In the genomic region with DNA sequence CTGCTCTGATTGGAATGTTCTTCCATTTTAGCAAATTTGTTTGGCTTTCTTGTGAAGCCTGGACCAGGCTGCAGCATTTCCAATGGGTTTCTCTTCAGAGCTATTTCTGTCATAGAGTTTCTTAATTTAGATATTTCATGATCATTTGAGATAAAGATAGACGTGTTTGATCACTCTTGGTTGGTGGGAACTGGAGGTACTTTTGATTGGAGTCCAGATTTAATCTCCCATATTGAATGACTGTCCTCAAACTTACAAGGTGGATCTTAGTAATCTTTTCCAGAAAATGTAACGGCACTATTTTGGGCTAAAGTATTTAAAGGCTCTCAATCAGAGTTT, we compare ENCODE assay signal across 18 cellular contexts.
"Had no signal": no experiment of that assay in that cellular context is flagged by ENCODE, and none has a peak within 500 bp of the region (broad histone marks: within the 10 kb centered on the region; RNA-seq: fewer than 3 reads in every experiment).

No MANE protein-coding gene starts in this region.

- DNase-seq: activated CD4-positive, alpha-beta memory T cell treated with anti-CD3 and anti-CD28 coated beads for 36 hours; activated CD8-positive, alpha-beta memory T cell treated with anti-CD3 and anti-CD28 coated beads, Interleukin-2, amount 10 ng/mL, durations not matched to agents 7 days and 5 days; activated T-cell treated with anti-CD3 and anti-CD28 coated beads, Interleukin-2, amount 50 U/mL, for 24 hours; amniotic stem cell; central memory CD4-positive, alpha-beta T cell; effector CD8-positive, alpha-beta T cell; heart right ventricle; left cardiac atrium; lower lobe of right lung; right cardiac atrium; stimulated activated naive CD8-positive, alpha-beta T cell treated with anti-CD3 and anti-CD28 coated beads, Interleukin-15, amount 100 ng/mL, for 72 hours; T-helper 17 cell; testis; WERI-Rb-1 had no signal

- H3K4me1 ChIP-seq: vagina had no signal

- H3K4me1 Mint-ChIP-seq: activated CD8-positive, alpha-beta memory T cell treated with anti-CD3 and anti-CD28 coated beads, Interleukin-2, amount 10 ng/mL, durations not matched to agents 7 days and 5 days; stimulated activated naive CD8-positive, alpha-beta T cell treated with anti-CD3 and anti-CD28 coated beads, Interleukin-15, amount 100 ng/mL, for 72 hours had no signal

- H3K36me3 ChIP-seq: lower lobe of right lung, vagina, WERI-Rb-1 had no signal

- H3K27ac ChIP-seq: heart right ventricle, lower lobe of right lung, testis, vagina, WERI-Rb-1 had no signal

- H3K4me3 ChIP-seq: heart right ventricle, lower lobe of right lung, smooth muscle cell, vagina had no signal

- H3K27ac Mint-ChIP-seq: activated CD4-positive, alpha-beta memory T cell treated with anti-CD3 and anti-CD28 coated beads for 36 hours; activated CD8-positive, alpha-beta memory T cell treated with anti-CD3 and anti-CD28 coated beads, Interleukin-2, amount 10 ng/mL, durations not matched to agents 7 days and 5 days; activated naive CD4-positive, alpha-beta T cell treated with anti-CD3 and anti-CD28 coated beads, Interleukin-2, amount 50 U/mL, for 72 hours; activated T-cell treated with anti-CD3 and anti-CD28 coated beads, Interleukin-2, amount 50 U/mL, for 24 hours; stimulated activated naive CD8-positive, alpha-beta T cell treated with anti-CD3 and anti-CD28 coated beads, Interleukin-15, amount 100 ng/mL, for 72 hours; T-helper 17 cell had no signal

- H3K9me3 ChIP-seq: lower lobe of right lung, testis, vagina had no signal

- H3K4me3 Mint-ChIP-seq: activated CD4-positive, alpha-beta memory T cell treated with anti-CD3 and anti-CD28 coated beads for 36 hours; activated CD8-positive, alpha-beta memory T cell treated with anti-CD3 and anti-CD28 coated beads, Interleukin-2, amount 10 ng/mL, durations not matched to agents 7 days and 5 days; activated T-cell treated with anti-CD3 and anti-CD28 coated beads, Interleukin-2, amount 50 U/mL, for 24 hours; brain; stimulated activated naive CD8-positive, alpha-beta T cell treated with anti-CD3 and anti-CD28 coated beads, Interleukin-15, amount 100 ng/mL, for 72 hours; T-helper 17 cell had no signal

- H3K4me2 ChIP-seq: smooth muscle cell had no signal

- H3K36me3 Mint-ChIP-seq: activated CD8-positive, alpha-beta memory T cell treated with anti-CD3 and anti-CD28 coated beads, Interleukin-2, amount 10 ng/mL, durations not matched to agents 7 days and 5 days; brain had no signal

- H3K9me3 Mint-ChIP-seq: activated CD4-positive, alpha-beta memory T cell treated with anti-CD3 and anti-CD28 coated beads for 36 hours; activated T-cell treated with anti-CD3 and anti-CD28 coated beads, Interleukin-2, amount 50 U/mL, for 24 hours had no signal

- H3K27me3 ChIP-seq: heart right ventricle, testis, vagina had no signal

- ATAC-seq: activated CD8-positive, alpha-beta memory T cell treated with anti-CD3 and anti-CD28 coated beads, Interleukin-2, amount 10 ng/mL, durations not matched to agents 7 days and 5 days; activated naive CD4-positive, alpha-beta T cell treated with anti-CD3 and anti-CD28 coated beads, Interleukin-2, amount 50 U/mL, for 72 hours; left cardiac atrium; lower lobe of right lung; stimulated activated naive CD8-positive, alpha-beta T cell treated with anti-CD3 and anti-CD28 coated beads, Interleukin-15, amount 100 ng/mL, for 72 hours; T-helper 17 cell had no signal

- H3K27me3 Mint-ChIP-seq: activated CD4-positive, alpha-beta memory T cell treated with anti-CD3 and anti-CD28 coated beads for 36 hours; activated CD8-positive, alpha-beta memory T cell treated with anti-CD3 and anti-CD28 coated beads, Interleukin-2, amount 10 ng/mL, durations not matched to agents 7 days and 5 days; activated T-cell treated with anti-CD3 and anti-CD28 coated beads, Interleukin-2, amount 50 U/mL, for 24 hours; stimulated activated naive CD8-positive, alpha-beta T cell treated with anti-CD3 and anti-CD28 coated beads, Interleukin-15, amount 100 ng/mL, for 72 hours; T-helper 17 cell had no signal
